In the genomic region with DNA sequence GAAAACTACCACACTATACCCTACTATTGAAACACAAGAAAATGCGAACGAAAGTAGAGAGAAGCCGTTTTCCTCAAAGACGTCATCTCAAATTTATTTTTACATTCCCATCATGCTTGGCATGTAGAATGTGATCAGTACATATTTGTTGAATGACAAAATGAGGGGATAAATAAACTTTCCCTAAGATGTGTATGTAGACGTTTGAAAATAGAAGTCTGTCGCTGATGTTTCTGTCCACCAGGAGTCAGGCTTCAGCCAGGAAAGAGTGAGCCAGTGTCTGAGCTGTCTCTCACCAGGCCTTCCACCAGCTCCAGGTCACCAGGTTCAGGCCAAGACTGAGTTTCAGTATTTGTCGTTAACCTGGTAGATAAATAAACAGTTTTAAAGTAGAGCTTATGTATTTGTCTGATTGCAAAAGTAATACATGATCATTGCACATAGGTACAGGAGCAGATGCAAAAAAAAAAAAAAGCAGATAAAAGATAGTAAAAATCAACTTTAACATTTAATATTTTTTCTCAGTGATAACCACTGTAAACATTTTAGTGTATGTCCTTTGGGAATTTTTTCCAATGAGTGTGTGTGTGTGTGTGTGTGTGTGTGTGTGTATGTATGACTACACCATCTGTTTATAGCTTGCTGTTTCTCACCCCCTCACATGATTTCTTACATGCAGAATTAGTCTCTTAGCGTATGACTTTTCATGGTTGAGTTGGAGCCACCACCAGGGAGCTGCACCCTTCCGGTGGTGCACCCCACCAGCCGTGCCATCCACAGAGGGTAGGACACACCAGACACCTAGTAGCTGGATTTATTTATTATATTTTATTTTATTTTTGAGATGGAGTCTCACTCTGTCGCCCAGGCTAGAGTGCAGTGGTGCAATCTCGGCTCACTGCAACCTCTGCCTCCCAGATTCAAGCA, we compare ENCODE assay signal across 9 cellular contexts. TPM values are rescaled to one million over a fixed set of nuclear protein-coding genes. Genes with fewer than 3 reads are reported as not detected.
DNase-seq lines count a peak whose midpoint lies in the region; ATAC-seq, FAIRE-seq and TF ChIP-seq lines count a peak whose summit lies in the region.
"Had no signal": no experiment of that assay in that cellular context is flagged by ENCODE, and none has a peak within 500 bp of the region (broad histone marks: within the 10 kb centered on the region; RNA-seq: fewer than 3 reads in every experiment).

No MANE protein-coding gene starts in this region.

- no peak for TF ChIP-seq POLR2A in endothelial cell of umbilical vein (IDR thresholded peaks at IDR 0.05; ENCODE audit: low read depth, low read length)

- no peak overlapping the region for H3K9ac ChIP-seq in endothelial cell of umbilical vein (replicated peaks; ENCODE audit: extremely low read depth, insufficient read depth, low read length)
- no peak overlapping the region for H3K9ac ChIP-seq in mesendoderm (ENCODE audit: low read length)

- no peak overlapping the region for H3K56ac ChIP-seq in mesendoderm (ENCODE audit: low read length)

- no peak for ATAC-seq in HG03571 (IDR thresholded peaks at IDR 0.05; ENCODE audit: unreplicated experiment)

- no peak overlapping the region for H3K23ac ChIP-seq in mesendoderm (ENCODE audit: low read length)

- H2BK120ac ChIP-seq in mesendoderm (ENCODE audit: low read depth, low read length): no peak overlapping the region

- H3K4me2 ChIP-seq in endothelial cell of umbilical vein (ENCODE audit: insufficient read depth, low read length) (no peak overlapping the region), mesendoderm (ENCODE audit: low read length) (no peak overlapping the region)

- no peaks in the 10 kb centered on the region for H3K9me1 ChIP-seq in endothelial cell of umbilical vein (replicated peaks; ENCODE audit: control insufficient read depth, extremely low read depth, insufficient read depth, low read length)

- no TSS peak for BruUV-seq in endothelial cell of umbilical vein (replicated peaks; lab: Mats Ljungman, UMichigan)

- H3K4ac ChIP-seq in mesendoderm (ENCODE audit: low read depth, low read length): no peak overlapping the region

- intact Hi-C loops in endothelial cell of umbilical vein (cut with micrococcal nuclease): loop anchor here (1.0 kb wide), 8 partner anchors 27 to 263 kb away; partner anchors contain the start of gene SERPINB1

- H4K5ac ChIP-seq in mesendoderm (ENCODE audit: low read length): no peak overlapping the region

- peaks cover 0 to 6% of the 10 kb centered on the region in 2 experiments for H3K36me3 ChIP-seq in endothelial cell of umbilical vein (ENCODE audit: control insufficient read depth in 2 of 2, extremely low read depth in 1 of 2, insufficient read depth in 2 of 2, low read length in 2 of 2)
- no peaks in the 10 kb centered on the region for H3K36me3 ChIP-seq in mesendoderm (ENCODE audit: control insufficient read depth, insufficient read depth, low read length)

- H4K8ac ChIP-seq in mesendoderm (ENCODE audit: low read depth, low read length): no peak overlapping the region

- POLR2A ChIA-PET in endothelial cell of umbilical vein (lab: Charles Lee): interaction anchor here (1.0 to 2.2 kb wide), 3 partner anchors 27 to 112 kb away, joined by 3 to 6 read pairs (median 5); partner anchors contain the start of gene SERPINB9

- H2AK5ac ChIP-seq in mesendoderm (ENCODE audit: low read length): no peak overlapping the region

- peak; percentile 71 to 79 for TF ChIP-seq CTCF in endothelial cell of umbilical vein (IDR thresholded peaks at IDR 0.05; ENCODE audit: extremely low read depth in 1 of 2, insufficient read depth in 1 of 2, low read depth in 1 of 2, low read length in 2 of 2)

- no peak overlapping the region for H2BK5ac ChIP-seq in mesendoderm (ENCODE audit: low read length)

- H3K27ac ChIP-seq in endothelial cell of umbilical vein (ENCODE audit: insufficient read depth, low read depth, low read length) (peak overlapping the region; percentile 25), mesendoderm (ENCODE audit: low read depth, low read length) (no peak overlapping the region)

- H2AFZ ChIP-seq in endothelial cell of umbilical vein (ENCODE audit: low read depth, low read length): no peak overlapping the region

- peak; percentile 71 for DNase-seq in Daoy (ENCODE audit: low read depth)
- DNase-seq in HCEC 1CT: peak; percentile 93
- DNase-seq in NCI-H460 (ENCODE audit: extremely low read depth, low read depth): peak; percentile 81
- peak; percentile 34 to 44 for DNase-seq in activated CD4-positive, alpha-beta T cell treated with anti-CD3 and anti-CD28 coated beads for 4 hours
- DNase-seq in endothelial cell of umbilical vein (ENCODE audit: low read depth, low spot score): peak; percentile 92
- DNase-seq in mesendoderm: peak; percentile 88
- DNase-seq in stimulated activated naive CD4-positive, alpha-beta T cell (lab: John Stamatoyannopoulos, UW): peak; percentile 5 to 64 (median 34)

- CTCF ChIA-PET in endothelial cell of umbilical vein (lab: Charles Lee): interaction anchor here (0.6 to 4.4 kb wide), 54 partner anchors 9 to 211 kb away, joined by 3 to 262 read pairs (median 6); partner anchors contain the start of genes MYLK4, SERPINB1, SERPINB6 and SERPINB9

- dilution Hi-C loops in endothelial cell of umbilical vein (cut with MboI; ENCODE audit: extremely low pct_ligation_motif_present, low sequenced_read_pairs): no loop called here

- no peak overlapping the region for H3K18ac ChIP-seq in mesendoderm (ENCODE audit: low read length)

- H3K4me3 ChIP-seq in endothelial cell of umbilical vein (replicated peaks in 1 of 3; ENCODE audit: insufficient read depth in 1 of 3, low read depth in 1 of 3, low read length in 3 of 3) (no peak overlapping the region), mesendoderm (ENCODE audit: low read length) (no peak overlapping the region)

- no peaks in the 10 kb centered on the region for H3K27me3 ChIP-seq in endothelial cell of umbilical vein (ENCODE audit: control insufficient read depth in 2 of 2, insufficient read depth in 2 of 2, low read length in 2 of 2)
- H3K27me3 ChIP-seq in mesendoderm (ENCODE audit: insufficient read depth, low read length, poor library complexity): no peaks in the 10 kb centered on the region

- H3K4me1 ChIP-seq in endothelial cell of umbilical vein (ENCODE audit: control insufficient read depth, extremely low read depth, insufficient read depth, low read length) (peaks cover 5% of the 10 kb centered on the region), mesendoderm (ENCODE audit: control insufficient read depth, low read depth, low read length) (no peaks in the 10 kb centered on the region)

- no CpG with 5 or more reads among the region's 12 CpGs for WGBS in mesendoderm (ENCODE audit: extremely low coverage, insufficient coverage, low lambda C conversion rate)

- no peaks in the 10 kb centered on the region for H3K9me3 ChIP-seq in endothelial cell of umbilical vein (replicated peaks; ENCODE audit: control insufficient read depth, insufficient read depth, low read length)

- FAIRE-seq in endothelial cell of umbilical vein (lab: Jason Lieb, UNC): peak; percentile 89
- FAIRE-seq: endometrium had no signal

- no peaks in the 10 kb centered on the region for H4K20me1 ChIP-seq in endothelial cell of umbilical vein (replicated peaks; ENCODE audit: control insufficient read depth, extremely low read depth, insufficient read depth, low read length)

- peaks cover 7% of the 10 kb centered on the region for H3K79me1 ChIP-seq in mesendoderm (ENCODE audit: low read length)

- peaks cover 7% of the 10 kb centered on the region for H3K79me2 ChIP-seq in endothelial cell of umbilical vein (ENCODE audit: control insufficient read depth, insufficient read depth, low read length)
- peaks cover 2% of the 10 kb centered on the region for H3K79me2 ChIP-seq in mesendoderm (ENCODE audit: control insufficient read depth, insufficient read depth, low read length)

- H2BK15ac ChIP-seq in mesendoderm (replicated peaks; ENCODE audit: low read depth): no peak overlapping the region

RNA-seq across cellular contexts. Expression of gene WRNIP1, which starts 26.2 kb away (rescaled TPM):
- 92.2 and 92.7 TPM in 2 replicates for total RNA-seq in Daoy (2014; rRNA removed; shearing (Covaris generic))
- 53.0 and 61.5 TPM in 2 replicates for total RNA-seq in NCI-H460 (2014; rRNA removed; shearing (Covaris generic))
- 60.5 and 70.7 TPM in 2 replicates for polyA plus RNA-seq in NCI-H460 (2014; cell fraction: nucleus; rRNA removed)
- total RNA-seq in endothelial cell of umbilical vein: 47.7 and 50.1 TPM in 2 replicates
- polyA plus RNA-seq in endothelial cell of umbilical vein: 54.5 and 68.9 TPM in 2 replicates
- polyA plus RNA-seq in endothelial cell of umbilical vein (2011; cell fraction: cytosol; rRNA removed): 56.2 and 64.2 TPM in 2 replicates
- 59.4 and 59.7 TPM in 2 replicates for polyA plus RNA-seq in endothelial cell of umbilical vein (2011; cell fraction: nucleus; rRNA removed)
- polyA plus RNA-seq in endothelial cell of umbilical vein (2012): 44.9 and 45.1 TPM in 2 replicates
- 55.8 and 60.5 TPM in 2 replicates for polyA minus RNA-seq in endothelial cell of umbilical vein
- 27.8 TPM for polyA minus RNA-seq in endothelial cell of umbilical vein (2011; cell fraction: cytosol; rRNA and poly(A)+ RNA removed)
- polyA minus RNA-seq in endothelial cell of umbilical vein (2011; cell fraction: nucleus; rRNA and poly(A)+ RNA removed): 26.4 and 31.4 TPM in 2 replicates
- 34.4 TPM for polyA plus RNA-seq in mesendoderm (2013, experiment 1 of 2)
- polyA plus RNA-seq in mesendoderm (2013, experiment 2 of 2): 35.4 TPM

RNA-seq across cellular contexts. Expression of gene MYLK4, which starts 40.7 kb away (rescaled TPM):
- 0.34 and 0.39 TPM in 2 replicates for total RNA-seq in Daoy (2014; rRNA removed; shearing (Covaris generic))
- 0.09 and 0.27 TPM in 2 replicates for total RNA-seq in NCI-H460 (2014; rRNA removed; shearing (Covaris generic))
- 0.01 and 0.38 TPM in 2 replicates for polyA plus RNA-seq in NCI-H460 (2014; cell fraction: nucleus; rRNA removed)
- 0.32 and 0.62 TPM in 2 replicates for total RNA-seq in endothelial cell of umbilical vein
- polyA plus RNA-seq in endothelial cell of umbilical vein: 0.29 and 0.41 TPM in 2 replicates
- 0.23 and 0.27 TPM in 2 replicates for polyA plus RNA-seq in endothelial cell of umbilical vein (2011; cell fraction: cytosol; rRNA removed)
- polyA plus RNA-seq in endothelial cell of umbilical vein (2011; cell fraction: nucleus; rRNA removed): 1.9 and 2.3 TPM in 2 replicates
- 0.42 and 0.44 TPM in 2 replicates for polyA plus RNA-seq in endothelial cell of umbilical vein (2012)
- polyA minus RNA-seq in endothelial cell of umbilical vein: 0.51 and 0.78 TPM in 2 replicates
- not detected for polyA minus RNA-seq in endothelial cell of umbilical vein (2011; cell fraction: cytosol; rRNA and poly(A)+ RNA removed)
- polyA minus RNA-seq in endothelial cell of umbilical vein (2011; cell fraction: nucleus; rRNA and poly(A)+ RNA removed): 0.87 and 0.91 TPM in 2 replicates
- 0.10 TPM for polyA plus RNA-seq in mesendoderm (2013, experiment 1 of 2)
- 0.08 TPM for polyA plus RNA-seq in mesendoderm (2013, experiment 2 of 2)

RNA-seq across cellular contexts. Expression of gene SERPINB1, which starts 50.3 kb away (rescaled TPM):
- 1.4 and 3.7 TPM in 2 replicates for total RNA-seq in Daoy (2014; rRNA removed; shearing (Covaris generic))
- 225 and 247 TPM in 2 replicates for total RNA-seq in NCI-H460 (2014; rRNA removed; shearing (Covaris generic))
- 81.5 and 84.6 TPM in 2 replicates for polyA plus RNA-seq in NCI-H460 (2014; cell fraction: nucleus; rRNA removed)
- 23.3 and 24.0 TPM in 2 replicates for total RNA-seq in endothelial cell of umbilical vein
- polyA plus RNA-seq in endothelial cell of umbilical vein: 5.9 and 6.7 TPM in 2 replicates
- 10.6 and 11.9 TPM in 2 replicates for polyA plus RNA-seq in endothelial cell of umbilical vein (2011; cell fraction: cytosol; rRNA removed)
- polyA plus RNA-seq in endothelial cell of umbilical vein (2011; cell fraction: nucleus; rRNA removed): 5.7 and 9.4 TPM in 2 replicates
- 11.5 and 15.7 TPM in 2 replicates for polyA plus RNA-seq in endothelial cell of umbilical vein (2012)
- polyA minus RNA-seq in endothelial cell of umbilical vein: 5.7 and 6.0 TPM in 2 replicates
- 31.9 TPM for polyA minus RNA-seq in endothelial cell of umbilical vein (2011; cell fraction: cytosol; rRNA and poly(A)+ RNA removed)
- 3.5 and 5.7 TPM in 2 replicates for polyA minus RNA-seq in endothelial cell of umbilical vein (2011; cell fraction: nucleus; rRNA and poly(A)+ RNA removed)
- polyA plus RNA-seq in mesendoderm (2013, experiment 1 of 2): 13.7 TPM
- polyA plus RNA-seq in mesendoderm (2013, experiment 2 of 2): 12.7 TPM

Comparison
In these comparisons a context has a peak if more than half of its experiments do, and no peak if none do; other contexts are left out.
1. DNase-seq: peak in every context shown above with its lines; median percentile 93 in HCEC 1CT; 92 in endothelial cell of umbilical vein; 88 in mesendoderm; 81 in NCI-H460; 71 in Daoy; 39 in activated CD4-positive, alpha-beta T cell treated with anti-CD3 and anti-CD28 coated beads for 4 hours; 34 in stimulated activated naive CD4-positive, alpha-beta T cell.